10 cellular contexts compared by ENCODE assay signal in the genomic region with DNA sequence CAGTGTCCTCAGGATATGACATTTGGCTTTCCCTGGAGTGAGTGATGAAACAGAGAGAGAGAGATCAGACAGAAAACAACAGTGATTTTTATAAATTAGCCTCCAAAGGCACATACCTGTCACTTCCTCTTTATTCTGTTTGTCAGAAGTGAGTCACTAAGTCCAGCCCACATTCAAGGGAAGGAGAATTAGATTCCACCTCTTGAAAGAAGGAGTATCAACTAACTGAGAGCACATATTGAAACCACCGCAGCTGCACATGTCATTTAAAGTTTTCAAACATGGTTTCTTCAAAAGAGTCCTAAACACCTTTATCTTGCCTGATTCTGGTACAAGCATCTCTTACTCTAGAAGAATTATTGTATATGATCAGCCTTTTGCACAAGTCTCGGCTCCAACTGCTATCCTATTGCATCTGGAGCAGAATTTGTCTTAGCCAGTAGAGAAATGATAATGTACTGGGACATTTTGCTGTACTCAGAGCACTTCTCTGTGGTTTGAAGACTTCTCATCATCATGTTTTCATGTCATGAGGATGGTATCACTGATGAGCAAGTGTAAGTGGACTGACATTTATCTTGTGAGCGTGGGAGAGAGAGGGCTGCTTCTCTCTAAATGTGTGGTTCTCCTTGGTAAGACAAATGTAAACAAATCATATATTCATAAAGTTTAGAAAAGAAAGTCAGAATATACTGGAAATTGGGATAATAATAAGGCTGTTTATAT.
DNase-seq lines count a peak whose midpoint lies in the region; ATAC-seq and TF ChIP-seq lines count a peak whose summit lies in the region.
"Had no signal": no experiment of that assay in that cellular context is flagged by ENCODE, and none has a peak within 500 bp of the region (broad histone marks: within the 10 kb centered on the region; RNA-seq: fewer than 3 reads in every experiment).

No MANE protein-coding gene starts in this region.

- DNase-seq in activated CD4-positive, alpha-beta T cell treated with anti-CD3 and anti-CD28 coated beads, Interleukin-2, amount 10 ng/mL, durations not matched to agents 7 days and 5 days, result peak; percentile 9
- no peak for DNase-seq in activated CD4-positive, alpha-beta T cell treated with anti-CD3 and anti-CD28 coated beads, Interleukin-2, amount 50 U/mL, for 4 hours
- DNase-seq in NCI-H226, result peak; percentile 12
- DNase-seq in myocyte (ENCODE audit: low read depth), result peak; percentile 6
- no peak for DNase-seq in mucosa of gallbladder (ENCODE audit: low spot score)
- no peak for DNase-seq in hepatocyte (ENCODE audit: low spot score)
- DNase-seq: retina had no signal

- peaks cover 21% of the 10 kb centered on the region for H3K9me3 Mint-ChIP-seq in activated CD4-positive, alpha-beta T cell treated with anti-CD3 and anti-CD28 coated beads, Interleukin-2, amount 10 ng/mL, durations not matched to agents 7 days and 5 days
- H3K9me3 Mint-ChIP-seq: central memory CD8-positive, alpha-beta T cell had no signal

- peak overlapping the region; percentile 79 for H3K27ac Mint-ChIP-seq in activated CD4-positive, alpha-beta T cell treated with anti-CD3 and anti-CD28 coated beads, Interleukin-2, amount 10 ng/mL, durations not matched to agents 7 days and 5 days

- no peak for TF ChIP-seq CTCF in hepatocyte (IDR thresholded peaks at IDR 0.05; ENCODE audit: poor library complexity)

- H4K20me1 ChIP-seq in hepatocyte (ENCODE audit: insufficient read depth, poor library complexity, severe bottlenecking), result no peaks in the 10 kb centered on the region

- H3K36me3 ChIP-seq in hepatocyte (replicated peaks; ENCODE audit: insufficient read depth, low read depth), result no peaks in the 10 kb centered on the region

- ATAC-seq in HG02588 (IDR thresholded peaks at IDR 0.05; ENCODE audit: unreplicated experiment) (peak; percentile 51), esophagus mucosa (no peak)

- POLR2A ChIA-PET in activated CD4-positive, alpha-beta T cell treated with anti-CD3 and anti-CD28 coated beads, Interleukin-2, amount 10 ng/mL, durations not matched to agents 7 days and 5 days (lab: Charles Lee), result no interaction called here

- H3K4me1 Mint-ChIP-seq in activated CD4-positive, alpha-beta T cell treated with anti-CD3 and anti-CD28 coated beads, Interleukin-2, amount 10 ng/mL, durations not matched to agents 7 days and 5 days, result peaks cover 52% of the 10 kb centered on the region

- H3K9me3 ChIP-seq in hepatocyte (ENCODE audit: low read depth), result no peaks in the 10 kb centered on the region

- no peaks in the 10 kb centered on the region for H3K9me2 ChIP-seq in hepatocyte (replicated peaks; ENCODE audit: insufficient read depth)

- no peak overlapping the region for H3K4me3 ChIP-seq in hepatocyte

- 86% methylated on average over 3 of the region's 3 CpGs for WGBS in hepatocyte (ENCODE audit: low lambda C conversion rate, missing lambda C conversion rate)

- no peak overlapping the region for H3K27ac ChIP-seq in hepatocyte

- H3K4me1 ChIP-seq in hepatocyte (ENCODE audit: insufficient read depth), result no peaks in the 10 kb centered on the region

- H3K36me3 Mint-ChIP-seq in activated CD4-positive, alpha-beta T cell treated with anti-CD3 and anti-CD28 coated beads, Interleukin-2, amount 10 ng/mL, durations not matched to agents 7 days and 5 days (ENCODE audit: low read depth), result peaks cover 2% of the 10 kb centered on the region

- H3K27me3 ChIP-seq in hepatocyte, result no peaks in the 10 kb centered on the region

- H3K4me2 ChIP-seq in hepatocyte, result no peak overlapping the region

- H3K4me3 Mint-ChIP-seq in activated CD4-positive, alpha-beta T cell treated with anti-CD3 and anti-CD28 coated beads, Interleukin-2, amount 10 ng/mL, durations not matched to agents 7 days and 5 days, result no peak overlapping the region
- H3K4me3 Mint-ChIP-seq: central memory CD8-positive, alpha-beta T cell had no signal

- CTCF ChIA-PET in activated CD4-positive, alpha-beta T cell treated with anti-CD3 and anti-CD28 coated beads, Interleukin-2, amount 10 ng/mL, durations not matched to agents 7 days and 5 days (lab: Charles Lee), result interaction anchor here (0.8 kb wide), 1 partner anchor 29 kb away, joined by 3 read pairs; no protein-coding TSS in a partner anchor

- H3K79me2 ChIP-seq in hepatocyte, result no peaks in the 10 kb centered on the region

- H3K27me3 Mint-ChIP-seq in activated CD4-positive, alpha-beta T cell treated with anti-CD3 and anti-CD28 coated beads, Interleukin-2, amount 10 ng/mL, durations not matched to agents 7 days and 5 days, result no peaks in the 10 kb centered on the region
- H3K27me3 Mint-ChIP-seq: central memory CD8-positive, alpha-beta T cell had no signal

- no peak overlapping the region for H2AFZ ChIP-seq in hepatocyte

Comparison
In these comparisons a context has a peak if more than half of its experiments do, and no peak if none do; other contexts are left out.
1. DNase-seq: peak in activated CD4-positive, alpha-beta T cell treated with anti-CD3 and anti-CD28 coated beads, Interleukin-2, amount 10 ng/mL, durations not matched to agents 7 days and 5 days (single experiment), NCI-H226 (single experiment) and myocyte (single experiment); none in activated CD4-positive, alpha-beta T cell treated with anti-CD3 and anti-CD28 coated beads, Interleukin-2, amount 50 U/mL, for 4 hours (0 of 2), mucosa of gallbladder (single experiment) and hepatocyte (single experiment).